In genomic region chr6:47066418-47066817, GRCh38 we compare ENCODE assay signal across 26 cellular contexts. TPM values are rescaled to one million over a fixed set of nuclear protein-coding genes. Genes with fewer than 3 reads are reported as not detected.
"Had no signal": no experiment of that assay in that cellular context is flagged by ENCODE, and none has a peak within 500 bp of the region (broad histone marks: within the 10 kb centered on the region; RNA-seq: fewer than 3 reads in every experiment).

No MANE protein-coding gene starts in this region.

- DNase-seq: activated CD4-positive, alpha-beta memory T cell treated with anti-CD3 and anti-CD28 coated beads for 36 hours; activated CD4-positive, alpha-beta T cell treated with anti-CD3 and anti-CD28 coated beads, Interleukin-2, amount 10 ng/mL, durations not matched to agents 7 days and 5 days; activated CD4-positive, CD25-positive, alpha-beta regulatory T cell; activated CD8-positive, alpha-beta memory T cell treated with anti-CD3 and anti-CD28 coated beads for 24 hours; activated effector memory CD4-positive, alpha-beta T cell treated with anti-CD3 and anti-CD28 coated beads, Interleukin-2, amount 50 U/mL, for 16 hours; activated naive CD4-positive, alpha-beta T cell treated with Interleukin-2 at 50 U/mL for 16 hours; activated naive CD8-positive, alpha-beta T cell treated with anti-CD3 and anti-CD28 coated beads, Interleukin-2, amount 50 U/mL, for 24 hours; activated T-cell treated with anti-CD3 and anti-CD28 coated beads, Interleukin-2, amount 50 U/mL, for 4 hours; amygdala; KBM-7; MM.1S; NCI-H1105; NCI-H1436; NCI-H1694 treated with DMSO at 0.1 percent for 48 hours; NCI-H2029 treated with DMSO at 0.1 percent for 48 hours; NCI-H510A treated with DMSO at 0.1 percent for 48 hours; SIG-M5; T-cell; T-helper 2 cell; T1000 had no signal

- H3K36me3 ChIP-seq: cardiac muscle cell had no signal

- ATAC-seq: activated naive CD4-positive, alpha-beta T cell treated with anti-CD3 and anti-CD28 coated beads, Interleukin-2, amount 50 U/mL, for 72 hours; activated naive CD8-positive, alpha-beta T cell treated with anti-CD3 and anti-CD28 coated beads, Interleukin-2, amount 50 U/mL, for 24 hours; activated T-cell treated with anti-CD3 and anti-CD28 coated beads, Interleukin-2, amount 50 U/mL, for 4 hours; T-cell had no signal

- H3K27ac ChIP-seq: cardiac muscle cell, VCaP had no signal

- FAIRE-seq: astrocyte, TTC549 had no signal

- H3K27me3 ChIP-seq: cardiac muscle cell had no signal

- H3K4me3 ChIP-seq: cardiac muscle cell had no signal

RNA-seq across cellular contexts. Expression of gene ADGRF1, which starts 24.3 kb away (rescaled TPM):
- total RNA-seq: activated CD4-positive, alpha-beta memory T cell treated with anti-CD3 and anti-CD28 coated beads for 36 hours; activated CD4-positive, alpha-beta T cell treated with anti-CD3 and anti-CD28 coated beads, Interleukin-2, amount 10 ng/mL, durations not matched to agents 7 days and 5 days; activated naive CD4-positive, alpha-beta T cell treated with anti-CD3 and anti-CD28 coated beads, Interleukin-2, amount 50 U/mL, for 72 hours; cardiac muscle cell; LHCN-M2 had no signal
- polyA plus RNA-seq: cardiac muscle cell had no signal
